7 cellular contexts compared by ENCODE assay signal in genomic region chr1:149866887-149867286, GRCh38. TPM values are rescaled to one million over a fixed set of nuclear protein-coding genes. Genes with fewer than 3 reads are reported as not detected.
DNase-seq lines count a peak whose midpoint lies in the region; ATAC-seq, FAIRE-seq and TF ChIP-seq lines count a peak whose summit lies in the region.
"Not testable (repeated sequence)": the region's sequence is repeated elsewhere in the genome, so short reads cannot be mapped to it uniquely, and the experiment has no call there.
"Had no signal": no experiment of that assay in that cellular context is flagged by ENCODE, and none has a peak within 500 bp of the region (broad histone marks: within the 10 kb centered on the region; RNA-seq: fewer than 3 reads in every experiment).

No MANE protein-coding gene starts in this region.

- H3K4me3 ChIP-seq in HepG2 (replicated peaks in 1 of 3; ENCODE audit: insufficient read depth in 1 of 3, low read depth in 2 of 3, low read length in 3 of 3); lower lobe of right lung; aorta (ENCODE audit: low read length in 2 of 2): not testable (repeated sequence)

- FAIRE-seq in HepG2 (lab: Jason Lieb, UNC) = not testable (repeated sequence)

- no CpG with 5 or more reads among the region's 2 CpGs for WGBS in HepG2 (ENCODE audit: low lambda C conversion rate)
- no CpG with 5 or more reads among the region's 2 CpGs for WGBS in aorta, 2 donors

- H3K27me3 ChIP-seq in HepG2 (ENCODE audit: control insufficient read depth in 1 of 2, insufficient read depth in 2 of 2, low read length in 2 of 2); lower lobe of right lung (ENCODE audit: low read depth); aorta (ENCODE audit: control insufficient read depth in 1 of 2, insufficient read depth in 2 of 2, low read length in 1 of 2): not testable (repeated sequence)

- BruUV-seq in HepG2 (replicated peaks; lab: Mats Ljungman, UMichigan) = not testable (repeated sequence)

- intact Hi-C loops in Right ventricle myocardium superior (cut with DNase I); HepG2 (cut with micrococcal nuclease; ENCODE audit: unreplicated experiment); lower lobe of right lung (cut with DNase I); sciatic nerve (cut with DNase I); aorta (cut with DNase I): not testable (repeated sequence)

- not testable (repeated sequence) for H2AFZ ChIP-seq in HepG2 (ENCODE audit: low read length)

- not testable (repeated sequence) for DNase-seq in Right ventricle myocardium superior; left lobe of liver (ENCODE audit: low spot score); HepG2 (ENCODE audit: low spot score); lower lobe of right lung; sciatic nerve (ENCODE audit: low spot score); aorta

- not testable (repeated sequence) for TF ChIP-seq POLR2A in HepG2 (IDR thresholded peaks at IDR 0.05; ENCODE audit: insufficient read depth in 1 of 2, low read depth in 2 of 2, low read length in 2 of 2)

- not testable (repeated sequence) for H3K36me3 ChIP-seq in HepG2 (replicated peaks in 1 of 2; ENCODE audit: control insufficient read depth in 1 of 2, insufficient read depth in 2 of 2, low read length in 2 of 2); lower lobe of right lung; aorta (ENCODE audit: control insufficient read depth in 1 of 2, insufficient read depth in 2 of 2, low read length in 1 of 2)

- not testable (repeated sequence) for H3K4me1 ChIP-seq in HepG2 (ENCODE audit: insufficient read depth, low read length); lower lobe of right lung; aorta (ENCODE audit: control insufficient read depth in 1 of 2, insufficient read depth in 2 of 2, low read length in 2 of 2)

- not testable (repeated sequence) for H3K9ac ChIP-seq in HepG2 (ENCODE audit: insufficient read depth, low read depth, low read length)

- POLR2A ChIA-PET in HepG2 (lab: Yijun Ruan, JAX) = not testable (repeated sequence)

- not testable (repeated sequence) for TF ChIP-seq EP300 in HepG2 (IDR thresholded peaks at IDR 0.05; ENCODE audit: low read depth in 2 of 2, low read length in 2 of 2); HepG2 (CRISPR knock-in tag; IDR thresholded peaks at IDR 0.05; ENCODE audit: borderline replicate concordance)

- H3K79me2 ChIP-seq in HepG2 (ENCODE audit: insufficient read depth, low read length) = not testable (repeated sequence)

- in situ Hi-C loops in HepG2 (cut with HindIII; ENCODE audit: extremely low pct_ligation_motif_present, low pct_unique_long_range_greater_than_20kb) = not testable (repeated sequence)

- H3K9me3 ChIP-seq in HepG2 (ENCODE audit: low read length); lower lobe of right lung; aorta (ENCODE audit: control insufficient read depth, low read length): not testable (repeated sequence)

- TF ChIP-seq CTCF in HepG2 (CRISPR knock-in tag; IDR thresholded peaks at IDR 0.05); lower lobe of right lung (IDR thresholded peaks at IDR 0.05): not testable (repeated sequence)

- CTCF ChIA-PET in HepG2 (lab: Yijun Ruan, JAX; ENCODE audit: low intra/inter-chr PET ratio, low total read pairs) = not testable (repeated sequence)

- not testable (repeated sequence) for H3K27ac ChIP-seq in HepG2 (ENCODE audit: extremely low read length, insufficient read depth, low read length); lower lobe of right lung; aorta (ENCODE audit: low read depth in 1 of 2, low read length in 2 of 2)

- H3K4me2 ChIP-seq in HepG2 (ENCODE audit: low read depth, low read length) = not testable (repeated sequence)

- not testable (repeated sequence) for H4K20me1 ChIP-seq in HepG2 (ENCODE audit: insufficient read depth, low read length)

- ATAC-seq in Right ventricle myocardium superior (ENCODE audit: poor library complexity) (peak; percentile 28), left lobe of liver (peak; percentile 78), HepG2 (peak; percentile 67), lower lobe of right lung (peak; percentile 39 to 45), sciatic nerve (peak; percentile 53), aorta (ENCODE audit: low FRiP score) (peak; percentile 60)

- TF ChIP-seq RAD21 in HepG2 (CRISPR knock-in tag; IDR thresholded peaks at IDR 0.05) = not testable (repeated sequence)

RNA-seq across cellular contexts. Expression of gene BOLA1, which starts 32.5 kb away (rescaled TPM):
- total RNA-seq in Right ventricle myocardium superior (16.9 TPM), left lobe of liver (13.8 TPM), HepG2 (2016; rRNA removed; fragmentation: Illumina TruSeq; extraction: Trizol) (3.1 and 4.2 TPM in 2 replicates), lower lobe of right lung (11.5 TPM), sciatic nerve (13.7 TPM), aorta (10 to 100 TPM in 1 of 2 donors, 1 to 10 TPM in 1; 8.7 to 14.0 TPM)
- total RNA-seq in HepG2 (2016; cell fraction: cytosol; rRNA removed; fragmentation: Illumina TruSeq; extraction: Trizol; ENCODE audit: low read depth) = 2.1 and 2.4 TPM in 2 replicates
- total RNA-seq in HepG2 (2016; cell fraction: insoluble cytoplasmic fraction; rRNA removed; fragmentation: Illumina TruSeq; extraction: Trizol) = 3.6 and 3.9 TPM in 2 replicates
- total RNA-seq in HepG2 (2016; cell fraction: membrane; rRNA removed; fragmentation: Illumina TruSeq; extraction: Trizol) = 2.0 and 2.7 TPM in 2 replicates
- total RNA-seq in HepG2 (2016; cell fraction: nucleus; rRNA removed; fragmentation: Illumina TruSeq; extraction: Trizol) = 3.2 and 3.5 TPM in 2 replicates
- polyA plus RNA-seq in HepG2 (2011; rRNA removed) (2.9 and 3.2 TPM in 2 replicates), aorta (10 to 100 TPM; 22.3 to 26.6 TPM)
- 2.9 and 4.8 TPM in 2 replicates for polyA plus RNA-seq in HepG2 (2011; cell fraction: cytosol; rRNA removed)
- polyA plus RNA-seq in HepG2 (2011; cell fraction: nucleus; rRNA removed) = 8.1 and 8.9 TPM in 2 replicates
- 2.5 and 2.8 TPM in 2 replicates for polyA plus RNA-seq in HepG2 (2012)
- 2.0 and 2.6 TPM in 2 replicates for polyA plus RNA-seq in HepG2 (2016; cell fraction: cytosol; fragmentation: Illumina TruSeq; extraction: Trizol; ENCODE audit: low read depth)
- polyA plus RNA-seq in HepG2 (2016; cell fraction: insoluble cytoplasmic fraction; fragmentation: Illumina TruSeq; extraction: Trizol; ENCODE audit: low read depth) = 3.3 and 5.4 TPM in 2 replicates
- 2.5 and 2.8 TPM in 2 replicates for polyA plus RNA-seq in HepG2 (2016; cell fraction: membrane; fragmentation: Illumina TruSeq; extraction: Trizol; ENCODE audit: low read depth)
- polyA plus RNA-seq in HepG2 (2016; cell fraction: nucleus; fragmentation: Illumina TruSeq; extraction: Trizol; ENCODE audit: insufficient read depth, low read depth) = 4.8 TPM in 2 replicates
- polyA minus RNA-seq in HepG2 (2011; rRNA and poly(A)+ RNA removed; ENCODE audit: low replicate concordance) = 1.4 and 3.8 TPM in 2 replicates
- polyA minus RNA-seq in HepG2 (2011; cell fraction: cytosol; rRNA and poly(A)+ RNA removed) = 0.79 TPM in 1 of 2 replicates, not detected in the other
- polyA minus RNA-seq in HepG2 (2011; cell fraction: nucleus; rRNA and poly(A)+ RNA removed) = 1.4 and 1.9 TPM in 2 replicates
- total RNA-seq: G401 had no signal

RNA-seq across cellular contexts. Expression of gene SV2A, which starts 50.8 kb away (rescaled TPM):
- total RNA-seq in Right ventricle myocardium superior (0.32 TPM), left lobe of liver (0.45 TPM), HepG2 (2016; rRNA removed; fragmentation: Illumina TruSeq; extraction: Trizol) (0.45 and 0.84 TPM in 2 replicates), lower lobe of right lung (0.86 TPM), sciatic nerve (1.7 TPM), aorta (10 to 100 TPM; 16.9 to 20.5 TPM)
- total RNA-seq in HepG2 (2016; cell fraction: cytosol; rRNA removed; fragmentation: Illumina TruSeq; extraction: Trizol; ENCODE audit: low read depth) = 0.10 and 0.18 TPM in 2 replicates
- 0.55 and 0.89 TPM in 2 replicates for total RNA-seq in HepG2 (2016; cell fraction: insoluble cytoplasmic fraction; rRNA removed; fragmentation: Illumina TruSeq; extraction: Trizol)
- 0.22 and 0.34 TPM in 2 replicates for total RNA-seq in HepG2 (2016; cell fraction: membrane; rRNA removed; fragmentation: Illumina TruSeq; extraction: Trizol)
- 0.84 and 1.3 TPM in 2 replicates for total RNA-seq in HepG2 (2016; cell fraction: nucleus; rRNA removed; fragmentation: Illumina TruSeq; extraction: Trizol)
- polyA plus RNA-seq in HepG2 (2011; rRNA removed) (1.9 and 3.3 TPM in 2 replicates), aorta (10 to 100 TPM in 1 of 2 donors, 1 to 10 TPM in 1; 4.3 to 13.0 TPM)
- 2.0 and 3.0 TPM in 2 replicates for polyA plus RNA-seq in HepG2 (2011; cell fraction: cytosol; rRNA removed)
- polyA plus RNA-seq in HepG2 (2011; cell fraction: nucleus; rRNA removed) = 3.7 and 5.5 TPM in 2 replicates
- 1.8 and 4.2 TPM in 2 replicates for polyA plus RNA-seq in HepG2 (2012)
- 0.05 and 0.08 TPM in 2 replicates for polyA plus RNA-seq in HepG2 (2016; cell fraction: cytosol; fragmentation: Illumina TruSeq; extraction: Trizol; ENCODE audit: low read depth)
- polyA plus RNA-seq in HepG2 (2016; cell fraction: insoluble cytoplasmic fraction; fragmentation: Illumina TruSeq; extraction: Trizol; ENCODE audit: low read depth) = 0.45 and 0.50 TPM in 2 replicates
- polyA plus RNA-seq in HepG2 (2016; cell fraction: membrane; fragmentation: Illumina TruSeq; extraction: Trizol; ENCODE audit: low read depth) = 0.13 and 0.18 TPM in 2 replicates
- polyA plus RNA-seq in HepG2 (2016; cell fraction: nucleus; fragmentation: Illumina TruSeq; extraction: Trizol; ENCODE audit: insufficient read depth, low read depth) = 1.7 and 2.1 TPM in 2 replicates
- 0.19 and 5.4 TPM in 2 replicates for polyA minus RNA-seq in HepG2 (2011; rRNA and poly(A)+ RNA removed; ENCODE audit: low replicate concordance)
- polyA minus RNA-seq in HepG2 (2011; cell fraction: cytosol; rRNA and poly(A)+ RNA removed) = 1.5 and 1.9 TPM in 2 replicates
- polyA minus RNA-seq in HepG2 (2011; cell fraction: nucleus; rRNA and poly(A)+ RNA removed) = 2.1 and 2.9 TPM in 2 replicates

Comparison
In these comparisons a context has a peak if more than half of its experiments do, and no peak if none do; other contexts are left out.
1. ATAC-seq: peak in every context shown above with its lines; median percentile 78 in left lobe of liver; 67 in HepG2; 60 in aorta; 53 in sciatic nerve; 42 in lower lobe of right lung; 28 in Right ventricle myocardium superior.